Comparison of ENCODE assay signal across 8 cellular contexts in genomic region chr10:32210306-32211045, GRCh38.
A peak's percentile ranks its signal among the peaks of the same experiment; 100 is the strongest.
DNase-seq lines count a peak whose midpoint lies in the region; ATAC-seq, FAIRE-seq and TF ChIP-seq lines count a peak whose summit lies in the region.

No MANE protein-coding gene starts in this region.

- in situ Hi-C loops in Caki2 (cut with HindIII; ENCODE audit: low pct_unique_long_range_greater_than_20kb, low sequenced_read_pairs) = no loop called here
- in situ Hi-C loops in SK-MEL-5 (cut with HindIII; ENCODE audit: low pct_unique_long_range_greater_than_20kb, low sequenced_read_pairs) = no loop called here

- TF ChIP-seq CTCF in HEK293 (tag by site-specific recombination; IDR thresholded peaks at IDR 0.05) (no peak), gastroesophageal sphincter (IDR thresholded peaks at IDR 0.05) (peak in 3 of 4 experiments; percentile 35 to 56 (median 37))

- no peaks in the 10 kb centered on the region for H3K36me3 ChIP-seq in HEK293 (ENCODE audit: control insufficient read depth in 2 of 2, insufficient read depth in 1 of 2, low read length in 2 of 2)
- no peaks in the 10 kb centered on the region for H3K36me3 ChIP-seq in gastroesophageal sphincter
- no peaks in the 10 kb centered on the region for H3K36me3 ChIP-seq in effector memory CD4-positive, alpha-beta T cell (ENCODE audit: control insufficient read depth, insufficient read depth, low read length)

- POLR2A ChIA-PET in HEK293 (lab: Yijun Ruan, JAX) = interaction anchor here (0.7 kb wide), 1 partner anchor 1581 kb away, joined by 6 read pairs; no protein-coding TSS in a partner anchor

- CTCF ChIA-PET in HEK293 (lab: Yijun Ruan, JAX) = interaction anchor here (0.5 to 1.9 kb wide), 8 partner anchors 12 to 212 kb away, joined by 3 to 9 read pairs (median 5); no protein-coding TSS in a partner anchor

- no peak for FAIRE-seq in GM12892 (lab: Jason Lieb, UNC)

- H3K4me1 ChIP-seq in HEK293 (ENCODE audit: control insufficient read depth, insufficient read depth, low read length) (no peaks in the 10 kb centered on the region), gastroesophageal sphincter (no peaks in the 10 kb centered on the region)
- no peaks in the 10 kb centered on the region for H3K4me1 ChIP-seq in effector memory CD4-positive, alpha-beta T cell (ENCODE audit: control insufficient read depth, insufficient read depth, low read length, poor library complexity, severe bottlenecking)

- no peak overlapping the region for H3K27ac ChIP-seq in HEK293 (ENCODE audit: extremely low read depth, low read depth, low read length)
- H3K27ac ChIP-seq in gastroesophageal sphincter = no peak overlapping the region
- no peak overlapping the region for H3K27ac ChIP-seq in effector memory CD4-positive, alpha-beta T cell (ENCODE audit: insufficient read depth, low read length, poor library complexity, severe bottlenecking)

- H3K9me3 ChIP-seq in HEK293 (ENCODE audit: control insufficient read depth, insufficient read depth, low read depth, low read length) = no peaks in the 10 kb centered on the region
- no peaks in the 10 kb centered on the region for H3K9me3 ChIP-seq in gastroesophageal sphincter
- H3K9me3 ChIP-seq in effector memory CD4-positive, alpha-beta T cell (ENCODE audit: control insufficient read depth, low read length) = no peaks in the 10 kb centered on the region

- WGBS in gastroesophageal sphincter (ENCODE audit: low coverage in 1 of 2), 2 donors = 64 to 73% methylated on average over 11 to 14 of the region's 18 CpGs

- TF ChIP-seq EP300 in gastroesophageal sphincter (IDR thresholded peaks at IDR 0.05) = no peak

- TF ChIP-seq POLR2A in gastroesophageal sphincter (IDR thresholded peaks at IDR 0.05) (no peak), GM12892 (IDR thresholded peaks at IDR 0.05; ENCODE audit: low read depth, low read length) (no peak)

- no peak for ATAC-seq in gastroesophageal sphincter
- ATAC-seq in GM21526 (IDR thresholded peaks at IDR 0.05; ENCODE audit: low FRiP score, unreplicated experiment) = no peak

- no peaks in the 10 kb centered on the region for H3K27me3 ChIP-seq in gastroesophageal sphincter
- H3K27me3 ChIP-seq in effector memory CD4-positive, alpha-beta T cell (replicated peaks; ENCODE audit: control insufficient read depth, insufficient read depth, low read length, poor library complexity, severe bottlenecking) = no peaks in the 10 kb centered on the region

- H3K4me3 ChIP-seq in HEK293 (ENCODE audit: low read depth, low read length) (no peak overlapping the region), gastroesophageal sphincter (no peak overlapping the region)
- H3K4me3 ChIP-seq in effector memory CD4-positive, alpha-beta T cell (ENCODE audit: insufficient read depth, low read depth, low read length, poor library complexity, severe bottlenecking) = no peak overlapping the region

- peak; percentile 12 for DNase-seq in Caki2 (ENCODE audit: low read depth)
- peak; percentile 37 for DNase-seq in SK-MEL-5 (ENCODE audit: low read depth, low spot score)
- DNase-seq in smooth muscle cell of the brain vasculature (ENCODE audit: low read depth, low spot score) = peak; percentile 10
- DNase-seq in effector memory CD4-positive, alpha-beta T cell = no peak
- DNase-seq in GM12892 (ENCODE audit: insufficient read length) = no peak

TF ChIP-seq in HEK293, 187 proteins besides CTCF, POLR2A, EP300 and RAD21:
- TF ChIP-seq ZNF654 (tag by site-specific recombination; IDR thresholded peaks at IDR 0.05; ENCODE audit: low read depth) (peak; percentile 40), ZBTB20 (tag by site-specific recombination; IDR thresholded peaks at IDR 0.05) (peak; percentile 40; the same call in 1 of the 2 replicates), KLF10 (tag by site-specific recombination; IDR thresholded peaks at IDR 0.05) (no peak)
TF ChIP-seq in HEK293: peak in this region for 2.

Comparison
In these comparisons a context has a peak if more than half of its experiments do, and no peak if none do; other contexts are left out.
1. DNase-seq: peak in Caki2 (single experiment), SK-MEL-5 (single experiment) and smooth muscle cell of the brain vasculature (single experiment); none in effector memory CD4-positive, alpha-beta T cell (0 of 3) and GM12892 (single experiment).